Comparison of ENCODE assay signal across 8 cellular contexts in the genomic region with DNA sequence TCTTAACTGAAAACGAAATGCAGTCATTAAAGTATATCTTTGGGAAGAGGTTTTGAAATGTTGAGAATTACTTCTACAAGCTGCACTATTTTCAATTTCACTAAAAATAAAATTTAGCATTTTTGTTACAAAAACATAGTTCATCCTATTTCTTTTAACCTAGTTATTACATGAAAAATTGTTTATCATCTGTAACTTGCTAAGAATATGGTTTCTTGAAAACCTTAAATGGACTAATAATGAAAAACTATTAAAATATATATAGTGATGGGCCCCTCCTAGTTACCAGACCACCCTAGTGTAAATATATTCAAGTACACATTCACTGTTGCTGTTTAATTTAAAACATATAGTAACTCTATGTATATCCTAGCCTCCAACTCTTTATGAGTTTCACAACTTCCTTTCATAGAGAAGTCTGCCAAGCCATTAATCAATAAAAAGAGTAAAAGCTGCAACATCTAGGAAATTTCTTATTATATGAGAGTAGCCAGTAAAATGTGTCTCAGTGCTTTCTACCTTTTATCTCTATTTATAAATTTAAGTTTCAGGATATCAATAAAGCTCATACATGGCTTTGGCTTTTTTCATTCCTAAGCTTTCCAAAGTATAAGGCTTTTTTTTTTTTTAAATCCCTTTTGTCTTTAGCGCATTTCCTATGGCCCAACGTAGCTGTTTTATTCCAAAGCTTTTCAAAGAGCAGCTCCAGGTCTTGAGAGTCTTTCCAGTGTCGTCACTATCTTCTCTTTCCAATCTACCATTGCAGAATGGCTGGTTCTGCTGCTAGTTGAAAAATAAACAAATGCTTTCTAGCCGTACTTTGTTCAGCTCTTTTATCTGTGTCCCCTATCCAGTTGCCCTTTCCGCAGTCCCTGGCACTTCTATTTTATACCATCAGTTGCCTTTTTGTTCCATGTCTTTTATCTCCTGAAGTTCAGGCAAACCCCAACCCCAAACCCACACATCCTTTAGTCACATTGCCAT. TPM values are rescaled to one million over a fixed set of nuclear protein-coding genes. Genes with fewer than 3 reads are reported as not detected.
DNase-seq lines count a peak whose midpoint lies in the region; ATAC-seq and TF ChIP-seq lines count a peak whose summit lies in the region.

No MANE protein-coding gene starts in this region.

- no peaks in the 10 kb centered on the region for H3K9me3 ChIP-seq in Panc1 (ENCODE audit: control insufficient read depth, insufficient read depth, low read depth, low read length)

- in situ Hi-C loops in Panc1 (cut with HindIII; ENCODE audit: low pct_unique_long_range_greater_than_20kb, low sequenced_read_pairs) (loop anchor here (25.0 kb wide), 1 partner anchor 359 kb away; no protein-coding TSS in a partner anchor), GM13977 (cut with MboI; ENCODE audit: low pct_unique_long_range_greater_than_20kb, low sequenced_read_pairs, unreplicated experiment) (no loop called here)

- no peak for TF ChIP-seq CTCF in Panc1 (IDR thresholded peaks at IDR 0.05)
- TF ChIP-seq CTCF in endothelial cell (IDR thresholded peaks at IDR 0.05; ENCODE audit: unreplicated experiment), result no peak
- TF ChIP-seq CTCF in osteocyte (IDR thresholded peaks at IDR 0.05), result no peak
- no peak for TF ChIP-seq CTCF in GM13977 (IDR thresholded peaks at IDR 0.05; ENCODE audit: extremely low read depth, insufficient read depth, missing control alignments)

- peak overlapping the region; percentile 86 for H3K27ac Mint-ChIP-seq in activated CD8-positive, alpha-beta memory T cell treated with anti-CD3 and anti-CD28 coated beads, Interleukin-2, amount 10 ng/mL, durations not matched to agents 7 days and 5 days
- H3K27ac Mint-ChIP-seq in endothelial cell (ENCODE audit: unreplicated experiment), result peak overlapping the region; percentile 90
- peak overlapping the region; percentile 91 for H3K27ac Mint-ChIP-seq in osteocyte (ENCODE audit: unreplicated experiment)

- no peak for ATAC-seq in activated CD8-positive, alpha-beta memory T cell treated with anti-CD3 and anti-CD28 coated beads, Interleukin-2, amount 10 ng/mL, durations not matched to agents 7 days and 5 days
- ATAC-seq in Panc1 (no peak), GM21515 (IDR thresholded peaks at IDR 0.05; ENCODE audit: unreplicated experiment) (no peak)

- peak overlapping the region; percentile 99 for H3K27ac ChIP-seq in Panc1 (ENCODE audit: low read length)

- H3K4me1 Mint-ChIP-seq in activated CD8-positive, alpha-beta memory T cell treated with anti-CD3 and anti-CD28 coated beads, Interleukin-2, amount 10 ng/mL, durations not matched to agents 7 days and 5 days, result peaks cover 67% of the 10 kb centered on the region
- peaks cover 62% of the 10 kb centered on the region for H3K4me1 Mint-ChIP-seq in endothelial cell (ENCODE audit: unreplicated experiment)
- H3K4me1 Mint-ChIP-seq in osteocyte (ENCODE audit: unreplicated experiment), result peaks cover 67% of the 10 kb centered on the region

- peaks cover 46% of the 10 kb centered on the region for H3K36me3 ChIP-seq in Panc1 (ENCODE audit: control insufficient read depth, insufficient read depth, low read length)

- POLR2A ChIA-PET in Panc1 (lab: Charles Lee), result interaction anchor here (0.6 to 2.3 kb wide), 12 partner anchors 9 to 471 kb away, joined by 3 to 9 read pairs (median 3); no protein-coding TSS in a partner anchor

- peak overlapping the region; percentile 83 for H3K4me3 Mint-ChIP-seq in activated CD8-positive, alpha-beta memory T cell treated with anti-CD3 and anti-CD28 coated beads, Interleukin-2, amount 10 ng/mL, durations not matched to agents 7 days and 5 days
- H3K4me3 Mint-ChIP-seq in endothelial cell (ENCODE audit: unreplicated experiment), result peak overlapping the region; percentile 100
- H3K4me3 Mint-ChIP-seq in osteocyte (ENCODE audit: unreplicated experiment), result peak overlapping the region; percentile 92

- no peaks in the 10 kb centered on the region for H3K27me3 ChIP-seq in Panc1 (ENCODE audit: control insufficient read depth, insufficient read depth, low read length)

- H3K4me3 ChIP-seq in Panc1 (ENCODE audit: low read depth in 2 of 2, low read length in 2 of 2), result peak overlapping the region; percentile 96 to 100

- H3K9me3 Mint-ChIP-seq in activated CD8-positive, alpha-beta memory T cell treated with anti-CD3 and anti-CD28 coated beads, Interleukin-2, amount 10 ng/mL, durations not matched to agents 7 days and 5 days (ENCODE audit: low read depth), result no peaks in the 10 kb centered on the region
- H3K9me3 Mint-ChIP-seq in endothelial cell (ENCODE audit: unreplicated experiment), result no peaks in the 10 kb centered on the region
- no peaks in the 10 kb centered on the region for H3K9me3 Mint-ChIP-seq in osteocyte (ENCODE audit: unreplicated experiment)

- intact Hi-C loops in Panc1 (cut with micrococcal nuclease; ENCODE audit: unreplicated experiment), result no loop called here

- CTCF ChIA-PET in activated CD8-positive, alpha-beta memory T cell treated with anti-CD3 and anti-CD28 coated beads, Interleukin-2, amount 10 ng/mL, durations not matched to agents 7 days and 5 days (lab: Charles Lee), result interaction anchor here (1.0 to 2.5 kb wide), 7 partner anchors 9 to 502 kb away, joined by 3 to 12 read pairs (median 5); no protein-coding TSS in a partner anchor
- CTCF ChIA-PET in Panc1 (lab: Charles Lee), result no interaction called here

- no peak for DNase-seq in activated CD8-positive, alpha-beta memory T cell treated with anti-CD3 and anti-CD28 coated beads, Interleukin-2, amount 10 ng/mL, durations not matched to agents 7 days and 5 days
- no peak for DNase-seq in activated CD8-positive, alpha-beta memory T cell treated with anti-CD3 and anti-CD28 coated beads for 24 hours
- DNase-seq in Panc1 (ENCODE audit: low read depth, low spot score) (no peak), endothelial cell (ENCODE audit: low spot score) (no peak), osteocyte (ENCODE audit: extremely low spot score, unreplicated experiment) (no peak), H4 (ENCODE audit: low spot score) (no peak), GM13977 (ENCODE audit: low spot score) (no peak)

- no peaks in the 10 kb centered on the region for H3K27me3 Mint-ChIP-seq in activated CD8-positive, alpha-beta memory T cell treated with anti-CD3 and anti-CD28 coated beads, Interleukin-2, amount 10 ng/mL, durations not matched to agents 7 days and 5 days
- H3K27me3 Mint-ChIP-seq in endothelial cell (ENCODE audit: unreplicated experiment), result peaks cover 9% of the 10 kb centered on the region
- no peaks in the 10 kb centered on the region for H3K27me3 Mint-ChIP-seq in osteocyte (ENCODE audit: unreplicated experiment)

- H3K36me3 Mint-ChIP-seq in activated CD8-positive, alpha-beta memory T cell treated with anti-CD3 and anti-CD28 coated beads, Interleukin-2, amount 10 ng/mL, durations not matched to agents 7 days and 5 days, result peaks cover 48% of the 10 kb centered on the region
- H3K36me3 Mint-ChIP-seq in endothelial cell (ENCODE audit: low read depth, unreplicated experiment) (peaks cover 49% of the 10 kb centered on the region), osteocyte (ENCODE audit: unreplicated experiment) (peaks cover 52% of the 10 kb centered on the region)

- peaks cover 44% of the 10 kb centered on the region for H3K4me1 ChIP-seq in Panc1 (ENCODE audit: control insufficient read depth, insufficient read depth, low read length)

- BruUV-seq in Panc1 (replicated peaks; lab: Mats Ljungman, UMichigan), result TSS peak; percentile 86

RNA-seq across cellular contexts. Expression of gene IRF2BP2, which starts 6.5 kb away (rescaled TPM):
- 100 to 1,000 TPM in 1 of 2 experiments, 10 to 100 TPM in 1; 81.1 to 103 TPM for total RNA-seq in activated CD8-positive, alpha-beta memory T cell treated with anti-CD3 and anti-CD28 coated beads, Interleukin-2, amount 10 ng/mL, durations not matched to agents 7 days and 5 days
- total RNA-seq in Panc1 (2021; ENCODE audit: unreplicated experiment) (187 TPM), endothelial cell (ENCODE audit: unreplicated experiment) (158 TPM), osteocyte (154 and 170 TPM in 2 replicates)
- 155 TPM for polyA plus RNA-seq in Panc1 (2012; ENCODE audit: insufficient read length)
- 34.3 and 43.4 TPM in 2 replicates for total RNA-seq in H4 (2014; rRNA removed; shearing (Covaris generic))
